Comparison of ENCODE assay signal across 8 cellular contexts in genomic region chr16:3171855-3172593, GRCh38. TPM values are rescaled to one million over a fixed set of nuclear protein-coding genes. Genes with fewer than 3 reads are reported as not detected.
DNase-seq lines count a peak whose midpoint lies in the region; ATAC-seq, FAIRE-seq and TF ChIP-seq lines count a peak whose summit lies in the region.

No MANE protein-coding gene starts in this region.

- H3K27ac ChIP-seq in smooth muscle cell (ENCODE audit: low read depth) (no peak overlapping the region), small intestine (ENCODE audit: low read depth in 1 of 2, low read length in 1 of 2) (no peak overlapping the region)

- DNase-seq in NT2/D1 (ENCODE audit: low read depth, low spot score) = no peak
- DNase-seq in central memory CD8-positive, alpha-beta T cell (ENCODE audit: low spot score in 2 of 2) = peak in 1 of 2 donors; percentile 37
- DNase-seq in smooth muscle cell (lab: John Stamatoyannopoulos, UW; ENCODE audit: unreplicated experiment) = no peak
- no peak for DNase-seq in COLO668 (lab: John Stamatoyannopoulos, UW; ENCODE audit: unreplicated experiment)
- no peak for DNase-seq in small intestine

- peak overlapping the region; percentile 78 for H3K4me3 Mint-ChIP-seq in central memory CD8-positive, alpha-beta T cell

- ATAC-seq in GM18867 (IDR thresholded peaks at IDR 0.05; ENCODE audit: unreplicated experiment) = peak; percentile 20
- peak; percentile 30 for ATAC-seq in central memory CD8-positive, alpha-beta T cell (replicated peaks; ENCODE audit: extremely low read depth, poor library complexity, severe bottlenecking)
- ATAC-seq in HG02852 (IDR thresholded peaks at IDR 0.05; ENCODE audit: unreplicated experiment) = no peak
- ATAC-seq in GM21528 (IDR thresholded peaks at IDR 0.05; ENCODE audit: low FRiP score, unreplicated experiment) = no peak

- H3K27ac Mint-ChIP-seq in central memory CD8-positive, alpha-beta T cell (ENCODE audit: low read depth) = peak overlapping the region; percentile 94

- H3K27me3 Mint-ChIP-seq in central memory CD8-positive, alpha-beta T cell = peaks cover 46% of the 10 kb centered on the region

- no peaks in the 10 kb centered on the region for H3K9me3 Mint-ChIP-seq in central memory CD8-positive, alpha-beta T cell

- H3K36me3 Mint-ChIP-seq in central memory CD8-positive, alpha-beta T cell (ENCODE audit: insufficient read depth) = peaks cover 29% of the 10 kb centered on the region

- no peaks in the 10 kb centered on the region for H4K20me1 ChIP-seq in smooth muscle cell (ENCODE audit: low read depth)

- H3K9me3 ChIP-seq in NT2/D1 (ENCODE audit: insufficient read depth, low read length) (no peaks in the 10 kb centered on the region), smooth muscle cell (replicated peaks; ENCODE audit: low read depth) (no peaks in the 10 kb centered on the region), small intestine (ENCODE audit: control insufficient read depth, low read depth) (no peaks in the 10 kb centered on the region)

- no peak overlapping the region for H2AFZ ChIP-seq in smooth muscle cell (ENCODE audit: low read depth)

- peaks cover 59% of the 10 kb centered on the region for H3K27me3 ChIP-seq in NT2/D1 (ENCODE audit: insufficient read depth, insufficient read length)
- peaks cover 90% of the 10 kb centered on the region for H3K27me3 ChIP-seq in smooth muscle cell (ENCODE audit: low read depth)
- peaks cover 0 to 52% of the 10 kb centered on the region in 2 donors for H3K27me3 ChIP-seq in small intestine (ENCODE audit: control insufficient read depth in 2 of 2, insufficient read depth in 2 of 2, low read length in 2 of 2)

- H3K4me3 ChIP-seq in NT2/D1 (ENCODE audit: insufficient read length, low read depth) = peak overlapping the region; percentile 35
- H3K4me3 ChIP-seq in smooth muscle cell = no peak overlapping the region
- H3K4me3 ChIP-seq in small intestine (ENCODE audit: low read depth in 1 of 2, low read length in 2 of 2) = no peak overlapping the region

- peak overlapping the region; percentile 74 for H3K4me2 ChIP-seq in smooth muscle cell

- H3F3A ChIP-seq in smooth muscle cell (ENCODE audit: low read depth) = no peaks in the 10 kb centered on the region

- H3K36me3 ChIP-seq in NT2/D1 (ENCODE audit: insufficient read depth, insufficient read length, low read length) (no peaks in the 10 kb centered on the region), smooth muscle cell (ENCODE audit: low read depth) (no peaks in the 10 kb centered on the region), small intestine (ENCODE audit: control insufficient read depth in 2 of 2, insufficient read depth in 2 of 2, low read length in 2 of 2) (no peaks in the 10 kb centered on the region)

- no peak for TF ChIP-seq CTCF in smooth muscle cell (IDR thresholded peaks at IDR 0.05; ENCODE audit: borderline replicate concordance, insufficient read depth, poor library complexity, severe bottlenecking)

- H3K4me1 ChIP-seq in NT2/D1 (ENCODE audit: insufficient read depth, insufficient read length) = peaks cover 8% of the 10 kb centered on the region
- H3K4me1 ChIP-seq in smooth muscle cell (ENCODE audit: low read depth) = no peaks in the 10 kb centered on the region
- H3K4me1 ChIP-seq in small intestine (ENCODE audit: control insufficient read depth in 2 of 2, insufficient read depth in 1 of 2, low read depth in 1 of 2, low read length in 1 of 2) = peaks cover 0 to 4% of the 10 kb centered on the region in 2 donors

- peaks cover 24% of the 10 kb centered on the region for H3K4me1 Mint-ChIP-seq in central memory CD8-positive, alpha-beta T cell

- no peaks in the 10 kb centered on the region for H3K79me2 ChIP-seq in smooth muscle cell (ENCODE audit: low read depth)

- no peak for FAIRE-seq in small intestine (lab: Jason Lieb, UNC)

- H3K9ac ChIP-seq in NT2/D1 (ENCODE audit: insufficient read length, low read depth) (peak overlapping the region; percentile 61), smooth muscle cell (ENCODE audit: low read depth) (no peak overlapping the region)

- WGBS in smooth muscle cell (ENCODE audit: low lambda C conversion rate) = 3% methylated on average over 39 of the region's 41 CpGs
- WGBS in small intestine, 3 donors = 7 to 12% (median 11%) methylated on average over 41 of the region's 41 CpGs

RNA-seq across cellular contexts. Expression of gene OR1F1, which starts 16.0 kb away (rescaled TPM):
- total RNA-seq in smooth muscle cell = not detected in 2 replicates
- not detected in 2 replicates for polyA plus RNA-seq in smooth muscle cell
- not detected for polyA plus RNA-seq in small intestine

RNA-seq across cellular contexts. Expression of gene ZNF213, which starts 37.2 kb away (rescaled TPM):
- total RNA-seq in smooth muscle cell = 4.4 and 9.2 TPM in 2 replicates
- 8.3 and 9.6 TPM in 2 replicates for polyA plus RNA-seq in smooth muscle cell
- 10 to 100 TPM; 10.8 to 12.3 (median 11.4) TPM for polyA plus RNA-seq in small intestine

RNA-seq across cellular contexts. Expression of gene ZNF205, which starts 59.6 kb away (rescaled TPM):
- total RNA-seq in smooth muscle cell = 7.2 and 7.9 TPM in 2 replicates
- polyA plus RNA-seq in smooth muscle cell = 11.9 and 12.8 TPM in 2 replicates
- 10 to 100 TPM; 15.4 to 17.7 (median 16.9) TPM for polyA plus RNA-seq in small intestine

Comparison
In these comparisons a context has a peak if more than half of its experiments do, and no peak if none do; other contexts are left out.
1. ATAC-seq: peak in GM18867 (single experiment) and central memory CD8-positive, alpha-beta T cell (single experiment); none in HG02852 (single experiment) and GM21528 (single experiment).